13 cellular contexts compared by ENCODE assay signal in genomic region chr1:84960371-84960770, GRCh38. TPM values are rescaled to one million over a fixed set of nuclear protein-coding genes. Genes with fewer than 3 reads are reported as not detected.
DNase-seq lines count a peak whose midpoint lies in the region; ATAC-seq, FAIRE-seq and TF ChIP-seq lines count a peak whose summit lies in the region.
"Had no signal": no experiment of that assay in that cellular context is flagged by ENCODE, and none has a peak within 500 bp of the region (broad histone marks: within the 10 kb centered on the region; RNA-seq: fewer than 3 reads in every experiment).

No MANE protein-coding gene starts in this region.

- CTCF ChIA-PET in AG04450 (lab: Charles Lee) (interaction anchor here (1.1 to 6.0 kb wide), 4 partner anchors 16 to 299 kb away, joined by 4 to 67 read pairs (median 6); partner anchors contain the start of gene C1orf52), GM10248 (lab: Yijun Ruan, JAX) (interaction anchor here (1.3 to 6.0 kb wide), 8 partner anchors 10 to 122 kb away, joined by 3 to 141 read pairs (median 4); no protein-coding TSS in a partner anchor)

- DNase-seq in AG04450 (ENCODE audit: low read depth, low spot score) (peak; percentile 27), H54 (ENCODE audit: insufficient read length, low spot score) (no peak), brain microvascular endothelial cell (peak; percentile 78), lower lobe of right lung (no peak), GM10248 (ENCODE audit: extremely low spot score) (no peak), NCI-H1048 (lab: John Stamatoyannopoulos, UW) (no peak), middle frontal gyrus (ENCODE audit: extremely low spot score, low spot score) (no peak), inferior parietal cortex (ENCODE audit: extremely low spot score) (no peak)
- DNase-seq: activated CD4-positive, alpha-beta T cell treated with anti-CD3 and anti-CD28 coated beads for 1 hour; activated gamma-delta T cell treated with Interleukin-2 at 50 U/mL for 16 hours; NCI-H1105 treated with DMSO at 0.1 percent for 48 hours had no signal

- ATAC-seq in lower lobe of right lung = peak; percentile 48 to 52

- no peaks in the 10 kb centered on the region for H3K4me1 ChIP-seq in lower lobe of right lung
- H3K4me1 ChIP-seq: SJSA1 had no signal

- H3K9me3 ChIP-seq in AG04450 (ENCODE audit: control insufficient read depth, insufficient read depth, low read length) (no peaks in the 10 kb centered on the region), lower lobe of right lung (no peaks in the 10 kb centered on the region)
- H3K9me3 ChIP-seq: SJSA1 had no signal

- no peak overlapping the region for H3K4me3 ChIP-seq in AG04450 (ENCODE audit: low read depth, low read length)
- H3K4me3 ChIP-seq in brain microvascular endothelial cell (ENCODE audit: low read depth, low read length) = no peak overlapping the region
- no peak overlapping the region for H3K4me3 ChIP-seq in lower lobe of right lung
- H3K4me3 ChIP-seq: SJSA1 had no signal

- TF ChIP-seq CTCF in AG04450 (IDR thresholded peaks at IDR 0.05; ENCODE audit: low read depth, low read length) (no peak), brain microvascular endothelial cell (IDR thresholded peaks at IDR 0.05; ENCODE audit: low read depth, low read length, missing control alignments) (no peak), lower lobe of right lung (IDR thresholded peaks at IDR 0.05) (no peak), GM10248 (IDR thresholded peaks at IDR 0.05; ENCODE audit: control extremely low read depth, extremely low read depth, low read depth, missing control alignments) (no peak)

- in situ Hi-C loops in brain microvascular endothelial cell (cut with HindIII; ENCODE audit: low pct_ligation_motif_present, low sequenced_read_pairs) = no loop called here

- peak; percentile 66 for FAIRE-seq in H54 (lab: Jason Lieb, UNC)

- intact Hi-C loops in lower lobe of right lung (cut with DNase I) = no loop called here

- TF ChIP-seq POLR2A in H54 (IDR thresholded peaks at IDR 0.05; ENCODE audit: low read depth, low read length) = no peak

- no peaks in the 10 kb centered on the region for H3K27me3 ChIP-seq in AG04450 (ENCODE audit: control insufficient read depth, insufficient read depth, low read length)
- H3K27me3 ChIP-seq in brain microvascular endothelial cell (replicated peaks) = no peaks in the 10 kb centered on the region
- H3K27me3 ChIP-seq in lower lobe of right lung (ENCODE audit: low read depth) = no peaks in the 10 kb centered on the region
- H3K27me3 ChIP-seq: SJSA1 had no signal

- POLR2A ChIA-PET in AG04450 (lab: Yijun Ruan, JAX) = interaction anchor here (0.6 to 0.8 kb wide), 3 partner anchors 12 to 264 kb away, joined by 3 to 4 read pairs (median 3); no protein-coding TSS in a partner anchor
- POLR2A ChIA-PET in GM10248 (lab: Yijun Ruan, JAX) = interaction anchor here (1.5 to 1.6 kb wide), 2 partner anchors 9 to 34 kb away, joined by 4 to 5 read pairs; no protein-coding TSS in a partner anchor

- H3K27ac ChIP-seq in AG04450 (ENCODE audit: low read depth, low read length) (no peak overlapping the region), brain microvascular endothelial cell (peak overlapping the region; percentile 60), lower lobe of right lung (no peak overlapping the region)
- H3K27ac ChIP-seq: SJSA1 had no signal

- H3K36me3 ChIP-seq in brain microvascular endothelial cell (replicated peaks) (no peaks in the 10 kb centered on the region), lower lobe of right lung (no peaks in the 10 kb centered on the region)
- H3K36me3 ChIP-seq: SJSA1 had no signal

RNA-seq across cellular contexts. Expression of gene MCOLN2, which starts 36.5 kb away (rescaled TPM):
- 0.37 and 0.41 TPM in 2 replicates for polyA plus RNA-seq in AG04450 (2011; rRNA removed)
- polyA minus RNA-seq in AG04450 (2011; rRNA and poly(A)+ RNA removed) = 0.17 and 0.18 TPM in 2 replicates
- 5.1 TPM for total RNA-seq in lower lobe of right lung
- total RNA-seq: skeletal muscle tissue had no signal

Comparison
In these comparisons a context has a peak if more than half of its experiments do, and no peak if none do; other contexts are left out.
1. DNase-seq: peak in AG04450 (single experiment) and brain microvascular endothelial cell (single experiment); none in H54 (single experiment), lower lobe of right lung (single experiment), GM10248 (single experiment), NCI-H1048 (single experiment), middle frontal gyrus (single experiment) and inferior parietal cortex (single experiment).